ENCODE assay signal across 1 cellular context in genomic region chr7:134892963-134893362, GRCh38.
TF ChIP-seq lines count a peak whose summit lies in the region.

No MANE protein-coding gene starts in this region.

TF ChIP-seq in HepG2, 621 proteins besides CTCF, POLR2A, EP300 and RAD21 (continued from another document and continues in another):
- peak; percentile 65 for TF ChIP-seq ARID5B (CRISPR knock-in tag; IDR thresholded peaks at IDR 0.05)
- TF ChIP-seq ZNF563 (CRISPR knock-in tag; IDR thresholded peaks at IDR 0.05): no peak
- TF ChIP-seq ZNF205 (CRISPR knock-in tag; IDR thresholded peaks at IDR 0.05): no peak
- no peak for TF ChIP-seq ZNF790 (CRISPR knock-in tag; IDR thresholded peaks at IDR 0.05; ENCODE audit: borderline replicate concordance)
- peak; percentile 65; the same call in 1 of the 2 replicates for TF ChIP-seq FOXP4 (CRISPR knock-in tag; IDR thresholded peaks at IDR 0.05)
- peak; percentile 65; the same call in 1 of the 2 replicates for TF ChIP-seq FOXK1 (CRISPR knock-in tag; IDR thresholded peaks at IDR 0.05; ENCODE audit: borderline replicate concordance, low read depth)
- no peak for TF ChIP-seq SNAPC4 (CRISPR knock-in tag; IDR thresholded peaks at IDR 0.05)
- no peak for TF ChIP-seq ZBTB38 (CRISPR knock-in tag; IDR thresholded peaks at IDR 0.05)
- TF ChIP-seq KMT2A (CRISPR knock-in tag; IDR thresholded peaks at IDR 0.05): no peak
- no peak for TF ChIP-seq TRIM24 (CRISPR knock-in tag; IDR thresholded peaks at IDR 0.05)
- no peak for TF ChIP-seq ZNF678 (CRISPR knock-in tag; IDR thresholded peaks at IDR 0.05)
- TF ChIP-seq ZFP62 (CRISPR knock-in tag; IDR thresholded peaks at IDR 0.05): no peak
- TF ChIP-seq BATF2 (CRISPR knock-in tag; IDR thresholded peaks at IDR 0.05): no peak
- TF ChIP-seq SMARCE1 (IDR thresholded peaks at IDR 0.05; ENCODE audit: borderline replicate concordance): no peak
- TF ChIP-seq KDM1A (CRISPR knock-in tag; IDR thresholded peaks at IDR 0.05): no peak
- TF ChIP-seq ZNF713 (CRISPR knock-in tag; IDR thresholded peaks at IDR 0.05): no peak
- no peak for TF ChIP-seq ZNF18 (CRISPR knock-in tag; IDR thresholded peaks at IDR 0.05; ENCODE audit: insufficient replicate concordance)
- TF ChIP-seq ZNF775 (CRISPR knock-in tag; IDR thresholded peaks at IDR 0.05; ENCODE audit: borderline replicate concordance): no peak
- TF ChIP-seq MIXL1 (CRISPR knock-in tag; IDR thresholded peaks at IDR 0.05): no peak
- TF ChIP-seq FOXO1 (CRISPR knock-in tag; IDR thresholded peaks at IDR 0.05): peak; percentile 25; the same call in 1 of the 2 replicates
- TF ChIP-seq ZNF619 (CRISPR knock-in tag; IDR thresholded peaks at IDR 0.05): no peak
- no peak for TF ChIP-seq HNRNPUL1 (IDR thresholded peaks at IDR 0.05; ENCODE audit: low read depth, low read length)
- no peak for TF ChIP-seq ZNF891 (CRISPR knock-in tag; IDR thresholded peaks at IDR 0.05)
- TF ChIP-seq ZNF615 (CRISPR knock-in tag; IDR thresholded peaks at IDR 0.05; ENCODE audit: borderline replicate concordance): no peak
- no peak for TF ChIP-seq HIVEP1 (CRISPR knock-in tag; IDR thresholded peaks at IDR 0.05)
- no peak for TF ChIP-seq THAP8 (CRISPR knock-in tag; IDR thresholded peaks at IDR 0.05; ENCODE audit: borderline replicate concordance)
- no peak for TF ChIP-seq ARNT2 (CRISPR knock-in tag; IDR thresholded peaks at IDR 0.05; ENCODE audit: low read depth)
- no peak for TF ChIP-seq ZNF597 (CRISPR knock-in tag; IDR thresholded peaks at IDR 0.05)
- TF ChIP-seq TBX3 (IDR thresholded peaks at IDR 0.05; ENCODE audit: borderline replicate concordance): no peak
- TF ChIP-seq RERE (CRISPR knock-in tag; IDR thresholded peaks at IDR 0.05; ENCODE audit: low read depth): no peak
- TF ChIP-seq ETV5 (CRISPR knock-in tag; IDR thresholded peaks at IDR 0.05; ENCODE audit: borderline replicate concordance): peak; percentile 43
- TF ChIP-seq RAD51 (IDR thresholded peaks at IDR 0.05; ENCODE audit: borderline replicate concordance): no peak
- TF ChIP-seq ZNF570 (CRISPR knock-in tag; IDR thresholded peaks at IDR 0.05; ENCODE audit: borderline replicate concordance): no peak
- TF ChIP-seq ZSCAN31 (CRISPR knock-in tag; IDR thresholded peaks at IDR 0.05; ENCODE audit: low read depth): no peak
- TF ChIP-seq ZNF703 (CRISPR knock-in tag; IDR thresholded peaks at IDR 0.05; ENCODE audit: borderline replicate concordance): no peak
- no peak for TF ChIP-seq NFKBIZ (CRISPR knock-in tag; IDR thresholded peaks at IDR 0.05)
- no peak for TF ChIP-seq ZBTB10 (CRISPR knock-in tag; IDR thresholded peaks at IDR 0.05; ENCODE audit: borderline replicate concordance)
